Comparison of ENCODE assay signal across 7 cellular contexts in genomic region chr6:118187568-118188164, GRCh38.
DNase-seq lines count a peak whose midpoint lies in the region; ATAC-seq, FAIRE-seq and TF ChIP-seq lines count a peak whose summit lies in the region.

No MANE protein-coding gene starts in this region.

- ATAC-seq in GM18907 (IDR thresholded peaks at IDR 0.05; ENCODE audit: unreplicated experiment): peak; percentile 42
- peak; percentile 45 for ATAC-seq in HG02798 (IDR thresholded peaks at IDR 0.05; ENCODE audit: poor library complexity, unreplicated experiment)
- ATAC-seq in lung (ENCODE audit: insufficient read depth, low FRiP score): peak; percentile 79

- H3K4me1 ChIP-seq in lung (ENCODE audit: control insufficient read depth in 2 of 2, insufficient read depth in 2 of 2, low read length in 2 of 2): peaks cover 0 to 13% of the 10 kb centered on the region in 2 donors

- H3K27me3 ChIP-seq in lung (ENCODE audit: control insufficient read depth, insufficient read depth): no peaks in the 10 kb centered on the region

- WGBS in lung, 2 donors: 42 to 46% methylated on average over 3 of the region's 3 CpGs

- TF ChIP-seq CTCF in lung (IDR thresholded peaks at IDR 0.05; ENCODE audit: control extremely low read depth, extremely low read depth): no peak
- TF ChIP-seq CTCF in D721Med (IDR thresholded peaks at IDR 0.05; ENCODE audit: insufficient read depth, missing control alignments): no peak

- H3K4me3 ChIP-seq in SK-N-MC (peak overlapping the region; percentile 21), lung (no peak overlapping the region)

- FAIRE-seq in HTR-8/SVneo (lab: Jason Lieb, UNC) (no peak), D721Med (lab: Jason Lieb, UNC) (no peak)

- H3K27ac ChIP-seq in SK-N-MC: peak overlapping the region; percentile 38; the same call in 1 of the 2 replicates
- H3K27ac ChIP-seq in lung (ENCODE audit: low read depth in 1 of 2, low read length in 1 of 2): no peak overlapping the region

- H3K36me3 ChIP-seq in SK-N-MC (ENCODE audit: insufficient read depth, low read length) (no peaks in the 10 kb centered on the region), lung (ENCODE audit: control insufficient read depth in 2 of 2, insufficient read depth in 2 of 2, low read length in 2 of 2) (no peaks in the 10 kb centered on the region)

- no peaks in the 10 kb centered on the region for H3K9me3 ChIP-seq in SK-N-MC (ENCODE audit: low read depth, low read length)
- H3K9me3 ChIP-seq in lung (ENCODE audit: control insufficient read depth in 2 of 2, insufficient read depth in 1 of 2, low read length in 1 of 2): no peaks in the 10 kb centered on the region

- H3K9ac ChIP-seq in SK-N-MC (ENCODE audit: insufficient read length): no peak overlapping the region

- DNase-seq in SK-N-MC (ENCODE audit: low read depth, low spot score) (peak; percentile 93), lung (ENCODE audit: low spot score) (no peak), SIG-M5 treated with dmso at 0.1 percent for 504 hours (lab: John Stamatoyannopoulos, UW; ENCODE audit: unreplicated experiment) (no peak), HTR-8/SVneo (ENCODE audit: insufficient read length, low spot score) (no peak), D721Med (ENCODE audit: insufficient read length, low spot score) (no peak)
